ENCODE assay signal across 1 cellular context in genomic region chr5:174065528-174066189, GRCh38.
TF ChIP-seq lines count a peak whose summit lies in the region.

No MANE protein-coding gene starts in this region.

TF ChIP-seq in H1, 55 proteins besides CTCF, POLR2A, EP300 and RAD21:
- TF ChIP-seq KDM4A (IDR thresholded peaks at IDR 0.05; ENCODE audit: low read depth, low read length, severe bottlenecking) (no peak), BCL11A (IDR thresholded peaks at IDR 0.05; ENCODE audit: low read depth in 2 of 2, low read length in 2 of 2) (no peak), SUZ12 (IDR thresholded peaks at IDR 0.05; ENCODE audit: low read length) (no peak), GABPA (IDR thresholded peaks at IDR 0.05; ENCODE audit: borderline replicate concordance, insufficient read depth, low read length) (no peak), CREB1 (IDR thresholded peaks at IDR 0.05) (no peak), SRF (IDR thresholded peaks at IDR 0.05; ENCODE audit: low read depth, low read length) (no peak), SAP30 (IDR thresholded peaks at IDR 0.05; ENCODE audit: insufficient read depth, insufficient replicate concordance, low read length) (no peak), NRF1 (IDR thresholded peaks at IDR 0.05; ENCODE audit: low read depth, low read length) (no peak), E2F6 (IDR thresholded peaks at IDR 0.05) (no peak), FOSL1 (IDR thresholded peaks at IDR 0.05; ENCODE audit: insufficient read depth, low read depth, low read length) (no peak), PHF8 (conservative IDR thresholded peaks at IDR 0.05; ENCODE audit: low read depth, low read length) (no peak), RFX5 (IDR thresholded peaks at IDR 0.05; ENCODE audit: borderline replicate concordance, low read depth, low read length) (no peak), TAF1 (IDR thresholded peaks at IDR 0.05; ENCODE audit: low read depth, low read length) (no peak), SIX5 (IDR thresholded peaks at IDR 0.05; ENCODE audit: low read depth, low read length) (no peak), RBBP5 (IDR thresholded peaks at IDR 0.05; ENCODE audit: borderline replicate concordance, low read depth, low read length) (no peak)
